ENCODE assay signal across 27 cellular contexts in genomic region chr4:112540695-112541094, GRCh38. TPM values are rescaled to one million over a fixed set of nuclear protein-coding genes. Genes with fewer than 3 reads are reported as not detected.
"Had no signal": no experiment of that assay in that cellular context is flagged by ENCODE, and none has a peak within 500 bp of the region (broad histone marks: within the 10 kb centered on the region; RNA-seq: fewer than 3 reads in every experiment).

No MANE protein-coding gene starts in this region.

- H3K27ac ChIP-seq: stomach, suprapubic skin, testis, thoracic aorta, thyroid gland, tibial artery, tibial nerve, transverse colon, upper lobe of left lung, upper lobe of right lung, uterus, vagina had no signal

- DNase-seq: stimulated activated CD4-positive, alpha-beta T cell treated with anti-CD3 and anti-CD28 coated beads, Interleukin-2, amount 100 ng/mL, for 48 hours; stimulated activated CD4-positive, alpha-beta T cell treated with anti-CD3 and anti-CD28 coated beads, Interleukin-4, amount 100 ng/mL, for 1 hour; stimulated activated CD4-positive, alpha-beta T cell treated with anti-CD3 and anti-CD28 coated beads, Interleukin-4, amount 100 ng/mL, for 24 hours; stimulated activated CD4-positive, alpha-beta T cell treated with anti-CD3 and anti-CD28 coated beads, Interleukin-4, amount 100 ng/mL, for 4 hours; stimulated activated CD8-positive, alpha-beta memory T cell treated with anti-CD3 and anti-CD28 coated beads, Interleukin-4, amount 100 ng/mL, for 48 hours; stimulated activated naive B cell treated with anti-CD40 and anti-IgM and Interleukin-4, amounts not matched to agents 10 μg/mL and 1 μg/mL and 100 μg/mL, for 72 hours; stimulated activated naive CD4-positive, alpha-beta T cell; stimulated activated naive CD4-positive, alpha-beta T cell treated with Interleukin-2 at 50 U/mL for 16 hours; stimulated activated naive CD8-positive, alpha-beta T cell treated with anti-CD3 and anti-CD28 coated beads, Interleukin-15, amount 100 ng/mL, for 72 hours; stimulated activated naive CD8-positive, alpha-beta T cell treated with anti-CD3 and anti-CD28 coated beads, Interleukin-15, Interleukin-2, amounts not matched to agents 100 U/mL and 50 U/mL, for 24 hours; stomach; substantia nigra; testis; thyroid gland; tibial artery; transverse colon; trophoblast cell; upper lobe of left lung; upper lobe of right lung; uterus had no signal

- ATAC-seq: stimulated activated effector memory CD8-positive, alpha-beta T cell treated with anti-CD3 and anti-CD28 coated beads, Interleukin-12 subunit alpha, Interleukin-12 subunit beta, amount 100 ng/mL, for 72 hours; stimulated activated memory B cell treated with anti-CD40 and anti-IgM and Interleukin-4, amounts not matched to agents 10 μg/mL and 1 μg/mL and 100 μg/mL, for 72 hours; stimulated activated naive B cell treated with anti-CD40 and anti-IgM and Interleukin-4, amounts not matched to agents 10 μg/mL and 1 μg/mL and 100 μg/mL, for 72 hours; stimulated activated naive CD8-positive, alpha-beta T cell treated with anti-CD3 and anti-CD28 coated beads, Interleukin-15, amount 100 ng/mL, for 72 hours; stimulated activated naive CD8-positive, alpha-beta T cell treated with anti-CD3 and anti-CD28 coated beads, Interleukin-15, Interleukin-2, amounts not matched to agents 100 U/mL and 50 U/mL, for 24 hours; upper lobe of right lung had no signal

- H3K4me3 ChIP-seq: stomach, suprapubic skin, testis, thoracic aorta, thyroid gland, tibial artery, tibial nerve, transverse colon, upper lobe of left lung, upper lobe of right lung, uterus, vagina had no signal

- H3K27me3 ChIP-seq: stomach, suprapubic skin, testis, thyroid gland, tibial artery, tibial nerve, transverse colon, upper lobe of left lung, upper lobe of right lung, uterus, vagina had no signal

- H3K36me3 ChIP-seq: stomach, suprapubic skin, thoracic aorta, thyroid gland, tibial artery, tibial nerve, transverse colon, upper lobe of left lung, upper lobe of right lung, uterus, vagina had no signal

- H3K9me3 ChIP-seq: stomach, suprapubic skin, testis, thoracic aorta, thyroid gland, tibial artery, tibial nerve, transverse colon, upper lobe of left lung, upper lobe of right lung, uterus, vagina had no signal

- H3K4me1 ChIP-seq: stomach, suprapubic skin, testis, thyroid gland, tibial artery, tibial nerve, transverse colon, upper lobe of left lung, upper lobe of right lung, uterus, vagina had no signal

RNA-seq across cellular contexts. Expression of gene NEUROG2, which starts 24.7 kb away (rescaled TPM):
- polyA plus RNA-seq: stomach, urinary bladder had no signal
